9 cellular contexts compared by ENCODE assay signal in the genomic region with DNA sequence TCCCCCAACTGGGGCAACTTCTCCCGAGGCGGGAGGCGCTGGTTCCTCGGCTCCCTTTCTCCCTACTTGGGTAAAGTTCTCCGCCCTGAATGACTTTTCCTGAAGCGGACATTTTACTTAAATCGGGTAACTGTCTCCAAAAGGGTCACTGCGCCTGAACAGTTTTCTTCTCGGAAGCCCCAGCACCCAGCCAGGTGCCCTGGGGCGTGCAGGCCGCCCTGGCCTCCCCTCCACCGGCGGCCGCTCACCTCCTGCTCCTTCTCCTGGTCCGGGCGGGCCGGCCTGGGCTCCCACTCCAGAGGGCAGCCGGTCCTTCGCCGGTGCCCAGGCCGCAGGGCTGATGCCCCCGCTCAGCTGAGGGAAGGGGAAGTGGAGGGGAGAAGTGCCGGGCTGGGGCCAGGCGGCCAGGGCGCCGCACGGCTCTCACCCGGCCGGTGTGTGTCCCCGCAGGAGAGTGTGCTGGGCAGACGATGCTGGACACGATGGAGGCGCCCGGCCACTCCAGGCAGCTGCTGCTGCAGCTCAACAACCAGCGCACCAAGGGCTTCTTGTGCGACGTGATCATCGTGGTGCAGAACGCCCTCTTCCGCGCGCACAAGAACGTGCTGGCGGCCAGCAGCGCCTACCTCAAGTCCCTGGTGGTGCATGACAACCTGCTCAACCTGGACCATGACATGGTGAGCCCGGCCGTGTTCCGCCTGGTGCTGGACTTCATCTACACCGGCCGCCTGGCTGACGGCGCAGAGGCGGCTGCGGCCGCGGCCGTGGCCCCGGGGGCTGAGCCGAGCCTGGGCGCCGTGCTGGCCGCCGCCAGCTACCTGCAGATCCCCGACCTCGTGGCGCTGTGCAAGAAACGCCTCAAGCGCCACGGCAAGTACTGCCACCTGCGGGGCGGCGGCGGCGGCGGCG. TPM values are rescaled to one million over a fixed set of nuclear protein-coding genes. Genes with fewer than 3 reads are reported as not detected.
DNase-seq lines count a peak whose midpoint lies in the region; ATAC-seq, FAIRE-seq and TF ChIP-seq lines count a peak whose summit lies in the region.
"Had no signal": no experiment of that assay in that cellular context is flagged by ENCODE, and none has a peak within 500 bp of the region (broad histone marks: within the 10 kb centered on the region; RNA-seq: fewer than 3 reads in every experiment).

No MANE protein-coding gene starts in this region.

- FAIRE-seq in HepG2 (lab: Jason Lieb, UNC): no peak

- BruUV-seq in mammary epithelial cell (replicated peaks; lab: Mats Ljungman, UMichigan) (no TSS peak), HepG2 (replicated peaks; lab: Mats Ljungman, UMichigan) (no TSS peak)

- in situ Hi-C loops in mammary epithelial cell (cut with MboI; ENCODE audit: low sequenced_read_pairs in 2 of 2) (no loop called here), HepG2 (cut with HindIII; ENCODE audit: extremely low pct_ligation_motif_present, low pct_unique_long_range_greater_than_20kb) (no loop called here)

- peak overlapping the region; percentile 85 to 89 for H3K27ac ChIP-seq in breast epithelium
- H3K27ac ChIP-seq in mammary epithelial cell (ENCODE audit: insufficient read depth, low read depth, low read length): no peak overlapping the region
- no peak overlapping the region for H3K27ac ChIP-seq in HepG2 (ENCODE audit: extremely low read length, insufficient read depth, low read length)
- peak overlapping the region; percentile 46 for H3K27ac ChIP-seq in stomach smooth muscle (ENCODE audit: low read length)
- H3K27ac ChIP-seq: C4-2B had no signal

- H3K27me3 ChIP-seq in breast epithelium (no peaks in the 10 kb centered on the region), mammary epithelial cell (ENCODE audit: insufficient read depth, low read length) (no peaks in the 10 kb centered on the region), adipocyte (replicated peaks; ENCODE audit: control insufficient read depth, insufficient read depth, low read length) (no peaks in the 10 kb centered on the region), HepG2 (ENCODE audit: control insufficient read depth in 1 of 2, insufficient read depth in 2 of 2, low read length in 2 of 2) (peaks cover 2 to 19% of the 10 kb centered on the region in 2 experiments; a peak in 4 of 5 replicates), stomach smooth muscle (ENCODE audit: control insufficient read depth in 1 of 2, insufficient read depth in 2 of 2, low read length in 2 of 2) (peaks cover 22 to 51% of the 10 kb centered on the region in 2 donors)

- TF ChIP-seq RAD21 in HepG2 (CRISPR knock-in tag; IDR thresholded peaks at IDR 0.05): no peak

- H3K79me2 ChIP-seq in mammary epithelial cell (ENCODE audit: insufficient read depth, low read length) (no peaks in the 10 kb centered on the region), HepG2 (ENCODE audit: insufficient read depth, low read length) (no peaks in the 10 kb centered on the region)

- no peak for TF ChIP-seq CTCF in breast epithelium (IDR thresholded peaks at IDR 0.05)
- TF ChIP-seq CTCF in mammary epithelial cell (conservative IDR thresholded peaks at IDR 0.05 in 1 of 2, IDR thresholded peaks at IDR 0.05 in 1 of 2; ENCODE audit: extremely low read depth in 1 of 2, insufficient read depth in 1 of 2, low read depth in 1 of 2, low read length in 2 of 2): no peak
- TF ChIP-seq CTCF in HepG2 (CRISPR knock-in tag; IDR thresholded peaks at IDR 0.05): no peak

- H4K20me1 ChIP-seq in mammary epithelial cell (ENCODE audit: insufficient read depth, low read length) (no peaks in the 10 kb centered on the region), HepG2 (ENCODE audit: insufficient read depth, low read length) (peaks cover 20% of the 10 kb centered on the region; the same call in 1 of the 2 replicates)

- intact Hi-C loops in breast epithelium (cut with DNase I; ENCODE audit: low total_unique reads): loop anchor here (5.0 kb wide), 1 partner anchor 186 kb away; no protein-coding TSS in a partner anchor
- intact Hi-C loops in mammary epithelial cell (cut with micrococcal nuclease): no loop called here
- intact Hi-C loops in HepG2 (cut with micrococcal nuclease; ENCODE audit: unreplicated experiment): no loop called here

- ATAC-seq in HepG2 (no peak), HG03342 (IDR thresholded peaks at IDR 0.05; ENCODE audit: unreplicated experiment) (no peak)

- peak overlapping the region; percentile 61 to 84 (median 70) for H3K4me3 ChIP-seq in breast epithelium
- no peak overlapping the region for H3K4me3 ChIP-seq in mammary epithelial cell (replicated peaks in 1 of 3; ENCODE audit: insufficient read depth in 1 of 3, low read depth in 2 of 3, low read length in 3 of 3)
- peak overlapping the region; percentile 80 for H3K4me3 ChIP-seq in adipocyte (ENCODE audit: low read length)
- H3K4me3 ChIP-seq in HepG2 (replicated peaks in 1 of 3; ENCODE audit: insufficient read depth in 1 of 3, low read depth in 2 of 3, low read length in 3 of 3): no peak overlapping the region
- peak overlapping the region; percentile 31 to 67 for H3K4me3 ChIP-seq in stomach smooth muscle (ENCODE audit: low read length in 2 of 2)

- no peak overlapping the region for H3K4me2 ChIP-seq in mammary epithelial cell (ENCODE audit: insufficient read depth, low read depth, low read length)
- H3K4me2 ChIP-seq in HepG2 (ENCODE audit: low read depth, low read length): no peak overlapping the region

- no peaks in the 10 kb centered on the region for H3K36me3 ChIP-seq in breast epithelium
- H3K36me3 ChIP-seq in mammary epithelial cell (ENCODE audit: insufficient read depth, low read length): no peaks in the 10 kb centered on the region
- no peaks in the 10 kb centered on the region for H3K36me3 ChIP-seq in adipocyte (ENCODE audit: control insufficient read depth, insufficient read depth, low read length, severe bottlenecking)
- peaks cover 0 to 2% of the 10 kb centered on the region in 2 experiments; a peak in 2 of 5 replicates for H3K36me3 ChIP-seq in HepG2 (replicated peaks in 1 of 2; ENCODE audit: control insufficient read depth in 1 of 2, insufficient read depth in 2 of 2, low read length in 2 of 2)
- peaks cover 4% of the 10 kb centered on the region in 2 donors for H3K36me3 ChIP-seq in stomach smooth muscle (ENCODE audit: control insufficient read depth in 2 of 2, insufficient read depth in 2 of 2, low read length in 2 of 2)

- CTCF ChIA-PET in mammary epithelial cell (lab: Charles Lee; ENCODE audit: low non-redundant PET): interaction anchor here (0.5 to 2.0 kb wide), 2 partner anchors 188 to 514 kb away, joined by 3 to 41 read pairs; no protein-coding TSS in a partner anchor
- CTCF ChIA-PET in HepG2 (lab: Yijun Ruan, JAX; ENCODE audit: low intra/inter-chr PET ratio, low total read pairs): interaction anchor here (3.8 kb wide), 1 partner anchor 188 kb away, joined by 37 read pairs; no protein-coding TSS in a partner anchor

- DNase-seq in breast epithelium (ENCODE audit: low spot score in 2 of 2) (no peak), mammary epithelial cell (no peak), adipocyte (ENCODE audit: low read depth) (peak; percentile 59), HepG2 (ENCODE audit: low spot score) (no peak), RKO (ENCODE audit: low spot score) (no peak), DMS153 (lab: John Stamatoyannopoulos, UW) (no peak)

- H2AFZ ChIP-seq in mammary epithelial cell (ENCODE audit: low read depth, low read length): no peak overlapping the region
- no peak overlapping the region for H2AFZ ChIP-seq in HepG2 (ENCODE audit: low read length)

- no peak for TF ChIP-seq EP300 in HepG2 (IDR thresholded peaks at IDR 0.05; ENCODE audit: low read depth in 2 of 2, low read length in 2 of 2)
- no peak for TF ChIP-seq EP300 in HepG2 (CRISPR knock-in tag; IDR thresholded peaks at IDR 0.05; ENCODE audit: borderline replicate concordance)

- dilution Hi-C loops in mammary epithelial cell (cut with HindIII; ENCODE audit: low sequenced_read_pairs): no loop called here

- H3K9ac ChIP-seq in mammary epithelial cell (ENCODE audit: insufficient read depth, low read length): no peak overlapping the region
- peak overlapping the region; percentile 91 for H3K9ac ChIP-seq in adipocyte (ENCODE audit: low read length)
- H3K9ac ChIP-seq in HepG2 (ENCODE audit: insufficient read depth, low read depth, low read length): no peak overlapping the region
- H3K9ac ChIP-seq in stomach smooth muscle (ENCODE audit: low read length in 2 of 2): peak overlapping the region in 1 of 2 donors; percentile 21

- TF ChIP-seq POLR2A in breast epithelium (IDR thresholded peaks at IDR 0.05) (no peak), HepG2 (IDR thresholded peaks at IDR 0.05; ENCODE audit: insufficient read depth in 1 of 2, low read depth in 2 of 2, low read length in 2 of 2) (no peak)

- whole genome bisulfite sequencing in mammary epithelial cell (ENCODE audit: low coverage, missing lambda C conversion rate): 98% methylated on average over 36 of the region's 76 CpGs
- WGBS in HepG2 (ENCODE audit: low lambda C conversion rate): 96% methylated on average over 39 of the region's 76 CpGs

- peaks cover 3 to 6% of the 10 kb centered on the region in 2 donors for H3K4me1 ChIP-seq in breast epithelium
- H3K4me1 ChIP-seq in mammary epithelial cell (ENCODE audit: insufficient read depth, low read length): peaks cover 15% of the 10 kb centered on the region
- H3K4me1 ChIP-seq in adipocyte (ENCODE audit: control insufficient read depth, insufficient read depth, low read length): peaks cover 21% of the 10 kb centered on the region
- H3K4me1 ChIP-seq in HepG2 (ENCODE audit: insufficient read depth, low read length): peaks cover 21% of the 10 kb centered on the region
- peaks cover 52% of the 10 kb centered on the region for H3K4me1 ChIP-seq in stomach smooth muscle (ENCODE audit: control insufficient read depth, insufficient read depth, low read length)

- H3K9me3 ChIP-seq in breast epithelium: no peaks in the 10 kb centered on the region
- H3K9me3 ChIP-seq in mammary epithelial cell (replicated peaks; ENCODE audit: insufficient read depth, low read length): no peaks in the 10 kb centered on the region
- no peaks in the 10 kb centered on the region for H3K9me3 ChIP-seq in adipocyte (ENCODE audit: control insufficient read depth, low read length)
- no peaks in the 10 kb centered on the region for H3K9me3 ChIP-seq in HepG2 (ENCODE audit: low read length)
- H3K9me3 ChIP-seq in stomach smooth muscle (ENCODE audit: control insufficient read depth in 2 of 2, low read length in 2 of 2): no peaks in the 10 kb centered on the region

- POLR2A ChIA-PET in HepG2 (lab: Yijun Ruan, JAX): no interaction called here

RNA-seq across cellular contexts. Expression of a gene that starts 1.6 kb away (rescaled TPM):
- total RNA-seq in breast epithelium: 10 to 100 TPM; 12.6 to 16.4 (median 12.7) TPM
- 1 to 10 TPM in 1 of 2 donors, under 1 TPM in 1; 0.67 to 1.3 TPM for total RNA-seq in mammary epithelial cell
- 0.20 TPM for polyA plus RNA-seq in mammary epithelial cell
- polyA minus RNA-seq in mammary epithelial cell: not detected
- 0.31 TPM in 1 of 2 replicates, not detected in the other for total RNA-seq in HepG2 (2016; rRNA removed; fragmentation: Illumina TruSeq; extraction: Trizol)
- not detected in 2 replicates for total RNA-seq in HepG2 (2016; cell fraction: cytosol; rRNA removed; fragmentation: Illumina TruSeq; extraction: Trizol; ENCODE audit: low read depth)
- total RNA-seq in HepG2 (2016; cell fraction: insoluble cytoplasmic fraction; rRNA removed; fragmentation: Illumina TruSeq; extraction: Trizol): 0.12 and 0.26 TPM in 2 replicates
- 0.06 and 0.07 TPM in 2 replicates for total RNA-seq in HepG2 (2016; cell fraction: membrane; rRNA removed; fragmentation: Illumina TruSeq; extraction: Trizol)
- not detected in 2 replicates for total RNA-seq in HepG2 (2016; cell fraction: nucleus; rRNA removed; fragmentation: Illumina TruSeq; extraction: Trizol)
- 0.04 and 0.10 TPM in 2 replicates for polyA plus RNA-seq in HepG2 (2011; rRNA removed)
- 0.09 and 0.12 TPM in 2 replicates for polyA plus RNA-seq in HepG2 (2011; cell fraction: cytosol; rRNA removed)
- polyA plus RNA-seq in HepG2 (2011; cell fraction: nucleus; rRNA removed): 1.1 and 1.2 TPM in 2 replicates
- 0.23 and 0.39 TPM in 2 replicates for polyA plus RNA-seq in HepG2 (2012)
- not detected in 2 replicates for polyA plus RNA-seq in HepG2 (2016; cell fraction: cytosol; fragmentation: Illumina TruSeq; extraction: Trizol; ENCODE audit: low read depth)
- 0.08 TPM in 1 of 2 replicates, not detected in the other for polyA plus RNA-seq in HepG2 (2016; cell fraction: insoluble cytoplasmic fraction; fragmentation: Illumina TruSeq; extraction: Trizol; ENCODE audit: low read depth)
- 0.06 and 0.09 TPM in 2 replicates for polyA plus RNA-seq in HepG2 (2016; cell fraction: membrane; fragmentation: Illumina TruSeq; extraction: Trizol; ENCODE audit: low read depth)
- 0.84 TPM in 1 of 2 replicates, not detected in the other for polyA plus RNA-seq in HepG2 (2016; cell fraction: nucleus; fragmentation: Illumina TruSeq; extraction: Trizol; ENCODE audit: insufficient read depth, low read depth)
- polyA minus RNA-seq in HepG2 (2011; rRNA and poly(A)+ RNA removed; ENCODE audit: low replicate concordance): 0.12 and 0.56 TPM in 2 replicates
- polyA minus RNA-seq in HepG2 (2011; cell fraction: cytosol; rRNA and poly(A)+ RNA removed): not detected in 2 replicates
- polyA minus RNA-seq in HepG2 (2011; cell fraction: nucleus; rRNA and poly(A)+ RNA removed): 0.12 and 0.13 TPM in 2 replicates

RNA-seq across cellular contexts. Expression of a gene that starts 14.7 kb away (rescaled TPM):
- total RNA-seq in breast epithelium (10 to 100 TPM; 24.3 to 35.4 (median 32.5) TPM), mammary epithelial cell (10 to 100 TPM; 44.1 to 65.7 TPM), HepG2 (2016; rRNA removed; fragmentation: Illumina TruSeq; extraction: Trizol) (28.2 and 28.5 TPM in 2 replicates)
- polyA plus RNA-seq in mammary epithelial cell (68.4 TPM), HepG2 (2011; rRNA removed) (23.7 and 30.7 TPM in 2 replicates)
- 28.3 TPM for polyA minus RNA-seq in mammary epithelial cell
- 14.6 and 20.0 TPM in 2 replicates for total RNA-seq in HepG2 (2016; cell fraction: cytosol; rRNA removed; fragmentation: Illumina TruSeq; extraction: Trizol; ENCODE audit: low read depth)
- total RNA-seq in HepG2 (2016; cell fraction: insoluble cytoplasmic fraction; rRNA removed; fragmentation: Illumina TruSeq; extraction: Trizol): 30.5 and 31.5 TPM in 2 replicates
- 29.3 and 32.1 TPM in 2 replicates for total RNA-seq in HepG2 (2016; cell fraction: membrane; rRNA removed; fragmentation: Illumina TruSeq; extraction: Trizol)
- total RNA-seq in HepG2 (2016; cell fraction: nucleus; rRNA removed; fragmentation: Illumina TruSeq; extraction: Trizol): 13.5 and 15.0 TPM in 2 replicates
- polyA plus RNA-seq in HepG2 (2011; cell fraction: cytosol; rRNA removed): 28.7 and 32.0 TPM in 2 replicates
- polyA plus RNA-seq in HepG2 (2011; cell fraction: nucleus; rRNA removed): 12.2 and 17.3 TPM in 2 replicates
- polyA plus RNA-seq in HepG2 (2012): 7.1 and 10.8 TPM in 2 replicates
- polyA plus RNA-seq in HepG2 (2016; cell fraction: cytosol; fragmentation: Illumina TruSeq; extraction: Trizol; ENCODE audit: low read depth): 21.4 and 25.7 TPM in 2 replicates
- polyA plus RNA-seq in HepG2 (2016; cell fraction: insoluble cytoplasmic fraction; fragmentation: Illumina TruSeq; extraction: Trizol; ENCODE audit: low read depth): 30.2 and 32.2 TPM in 2 replicates
- 25.8 and 29.0 TPM in 2 replicates for polyA plus RNA-seq in HepG2 (2016; cell fraction: membrane; fragmentation: Illumina TruSeq; extraction: Trizol; ENCODE audit: low read depth)
- 19.9 and 28.4 TPM in 2 replicates for polyA plus RNA-seq in HepG2 (2016; cell fraction: nucleus; fragmentation: Illumina TruSeq; extraction: Trizol; ENCODE audit: insufficient read depth, low read depth)
- polyA minus RNA-seq in HepG2 (2011; rRNA and poly(A)+ RNA removed; ENCODE audit: low replicate concordance): 18.1 and 38.8 TPM in 2 replicates
- 2.6 and 5.9 TPM in 2 replicates for polyA minus RNA-seq in HepG2 (2011; cell fraction: cytosol; rRNA and poly(A)+ RNA removed)
- polyA minus RNA-seq in HepG2 (2011; cell fraction: nucleus; rRNA and poly(A)+ RNA removed): 1.7 TPM in 1 of 2 replicates, not detected in the other

RNA-seq across cellular contexts. Expression of a gene that starts 26.5 kb away (rescaled TPM):
- 10 to 100 TPM; 28.3 to 66.6 (median 55.7) TPM for total RNA-seq in breast epithelium
- total RNA-seq in mammary epithelial cell: 10 to 100 TPM; 29.0 to 36.2 TPM
- polyA plus RNA-seq in mammary epithelial cell: 27.4 TPM
- 64.4 TPM for polyA minus RNA-seq in mammary epithelial cell
- total RNA-seq in HepG2 (2016; rRNA removed; fragmentation: Illumina TruSeq; extraction: Trizol): 14.5 and 25.3 TPM in 2 replicates
- 12.1 and 14.2 TPM in 2 replicates for total RNA-seq in HepG2 (2016; cell fraction: cytosol; rRNA removed; fragmentation: Illumina TruSeq; extraction: Trizol; ENCODE audit: low read depth)
- 12.8 and 22.5 TPM in 2 replicates for total RNA-seq in HepG2 (2016; cell fraction: insoluble cytoplasmic fraction; rRNA removed; fragmentation: Illumina TruSeq; extraction: Trizol)
- total RNA-seq in HepG2 (2016; cell fraction: membrane; rRNA removed; fragmentation: Illumina TruSeq; extraction: Trizol): 10.3 and 14.0 TPM in 2 replicates
- 16.5 and 22.6 TPM in 2 replicates for total RNA-seq in HepG2 (2016; cell fraction: nucleus; rRNA removed; fragmentation: Illumina TruSeq; extraction: Trizol)
- 42.8 and 49.5 TPM in 2 replicates for polyA plus RNA-seq in HepG2 (2011; rRNA removed)
- polyA plus RNA-seq in HepG2 (2011; cell fraction: cytosol; rRNA removed): 18.9 and 24.7 TPM in 2 replicates
- polyA plus RNA-seq in HepG2 (2011; cell fraction: nucleus; rRNA removed): 184 and 197 TPM in 2 replicates
- 22.1 and 23.1 TPM in 2 replicates for polyA plus RNA-seq in HepG2 (2012)
- 2.9 and 3.9 TPM in 2 replicates for polyA plus RNA-seq in HepG2 (2016; cell fraction: cytosol; fragmentation: Illumina TruSeq; extraction: Trizol; ENCODE audit: low read depth)
- 12.2 and 15.0 TPM in 2 replicates for polyA plus RNA-seq in HepG2 (2016; cell fraction: insoluble cytoplasmic fraction; fragmentation: Illumina TruSeq; extraction: Trizol; ENCODE audit: low read depth)
- 3.9 and 4.7 TPM in 2 replicates for polyA plus RNA-seq in HepG2 (2016; cell fraction: membrane; fragmentation: Illumina TruSeq; extraction: Trizol; ENCODE audit: low read depth)
- 54.3 and 66.6 TPM in 2 replicates for polyA plus RNA-seq in HepG2 (2016; cell fraction: nucleus; fragmentation: Illumina TruSeq; extraction: Trizol; ENCODE audit: insufficient read depth, low read depth)
- 82.1 and 106 TPM in 2 replicates for polyA minus RNA-seq in HepG2 (2011; rRNA and poly(A)+ RNA removed; ENCODE audit: low replicate concordance)
- 15.1 and 19.0 TPM in 2 replicates for polyA minus RNA-seq in HepG2 (2011; cell fraction: cytosol; rRNA and poly(A)+ RNA removed)
- polyA minus RNA-seq in HepG2 (2011; cell fraction: nucleus; rRNA and poly(A)+ RNA removed): 33.1 and 46.4 TPM in 2 replicates

RNA-seq across cellular contexts. Expression of a gene that starts 31.3 kb away (rescaled TPM):
- 10 to 100 TPM in 2 of 3 donors, 1 to 10 TPM in 1; 3.8 to 19.6 (median 14.1) TPM for total RNA-seq in breast epithelium
- 1 to 10 TPM in 1 of 2 donors, under 1 TPM in 1; under 0.01 to 5.7 TPM for total RNA-seq in mammary epithelial cell
- polyA plus RNA-seq in mammary epithelial cell: 2.5 TPM
- polyA minus RNA-seq in mammary epithelial cell: 1.6 TPM
- not detected in 2 replicates for total RNA-seq in HepG2 (2016; rRNA removed; fragmentation: Illumina TruSeq; extraction: Trizol)
- total RNA-seq in HepG2 (2016; cell fraction: cytosol; rRNA removed; fragmentation: Illumina TruSeq; extraction: Trizol; ENCODE audit: low read depth): not detected in 2 replicates
- total RNA-seq in HepG2 (2016; cell fraction: insoluble cytoplasmic fraction; rRNA removed; fragmentation: Illumina TruSeq; extraction: Trizol): not detected in 2 replicates
- not detected in 2 replicates for total RNA-seq in HepG2 (2016; cell fraction: membrane; rRNA removed; fragmentation: Illumina TruSeq; extraction: Trizol)
- total RNA-seq in HepG2 (2016; cell fraction: nucleus; rRNA removed; fragmentation: Illumina TruSeq; extraction: Trizol): not detected in 2 replicates
- polyA plus RNA-seq in HepG2 (2011; rRNA removed): 0.01 TPM in 1 of 2 replicates, not detected in the other
- polyA plus RNA-seq in HepG2 (2011; cell fraction: cytosol; rRNA removed): not detected in 2 replicates
- not detected in 2 replicates for polyA plus RNA-seq in HepG2 (2011; cell fraction: nucleus; rRNA removed)
- polyA plus RNA-seq in HepG2 (2012): not detected in 2 replicates
- polyA plus RNA-seq in HepG2 (2016; cell fraction: cytosol; fragmentation: Illumina TruSeq; extraction: Trizol; ENCODE audit: low read depth): not detected in 2 replicates
- not detected in 2 replicates for polyA plus RNA-seq in HepG2 (2016; cell fraction: insoluble cytoplasmic fraction; fragmentation: Illumina TruSeq; extraction: Trizol; ENCODE audit: low read depth)
- 0.05 TPM in 1 of 2 replicates, not detected in the other for polyA plus RNA-seq in HepG2 (2016; cell fraction: membrane; fragmentation: Illumina TruSeq; extraction: Trizol; ENCODE audit: low read depth)
- not detected in 2 replicates for polyA plus RNA-seq in HepG2 (2016; cell fraction: nucleus; fragmentation: Illumina TruSeq; extraction: Trizol; ENCODE audit: insufficient read depth, low read depth)
- polyA minus RNA-seq in HepG2 (2011; rRNA and poly(A)+ RNA removed; ENCODE audit: low replicate concordance): 0.08 TPM in 1 of 2 replicates, not detected in the other
- not detected in 2 replicates for polyA minus RNA-seq in HepG2 (2011; cell fraction: cytosol; rRNA and poly(A)+ RNA removed)
- not detected in 2 replicates for polyA minus RNA-seq in HepG2 (2011; cell fraction: nucleus; rRNA and poly(A)+ RNA removed)

Comparison
In these comparisons a context has a peak if more than half of its experiments do, and no peak if none do; other contexts are left out.
1. H3K27ac ChIP-seq: peak in breast epithelium (2 of 2) and stomach smooth muscle (single experiment); none in mammary epithelial cell (single experiment) and HepG2 (single experiment).
2. H3K4me3 ChIP-seq: peak in breast epithelium (3 of 3), adipocyte (single experiment) and stomach smooth muscle (2 of 2); none in mammary epithelial cell (0 of 3) and HepG2 (0 of 3).
3. RNA of a gene that starts 1.6 kb away (total RNA-seq): 12.6 to 16.4 TPM in breast epithelium; 0.67 to 1.3 TPM in mammary epithelial cell and 0.06 to 0.31 TPM in HepG2; every median in the first group is over 4 times any median in the second.